Comparison of ENCODE assay signal across 17 cellular contexts in genomic region chr6:38387461-38387860, GRCh38.
A peak's percentile ranks its signal among the peaks of the same experiment; 100 is the strongest.
DNase-seq lines count a peak whose midpoint lies in the region; ATAC-seq and TF ChIP-seq lines count a peak whose summit lies in the region.
"Had no signal": no experiment of that assay in that cellular context is flagged by ENCODE, and none has a peak within 500 bp of the region (broad histone marks: within the 10 kb centered on the region; RNA-seq: fewer than 3 reads in every experiment).

No MANE protein-coding gene starts in this region.

- H3K4me1 ChIP-seq in SK-N-SH (ENCODE audit: control insufficient read depth in 1 of 2, insufficient read depth in 2 of 2, low read depth in 1 of 2, low read length in 1 of 2) (peaks cover 13 to 37% of the 10 kb centered on the region in 2 experiments), adipocyte (ENCODE audit: control insufficient read depth, insufficient read depth, low read length) (peaks cover 41% of the 10 kb centered on the region), fibroblast of lung (ENCODE audit: control insufficient read depth, extremely low read depth, insufficient read depth, low read length) (peaks cover 7% of the 10 kb centered on the region)

- no peaks in the 10 kb centered on the region for H3K27me3 Mint-ChIP-seq in osteocyte (ENCODE audit: unreplicated experiment)
- H3K27me3 Mint-ChIP-seq in stimulated activated naive B cell treated with anti-CD40 and anti-IgM and Interleukin-4, amounts not matched to agents 10 μg/mL and 1 μg/mL and 100 μg/mL, for 72 hours, result no peaks in the 10 kb centered on the region
- H3K27me3 Mint-ChIP-seq: CD4-positive, alpha-beta memory T cell had no signal

- TF ChIP-seq RAD21 in SK-N-SH (IDR thresholded peaks at IDR 0.05; ENCODE audit: low read length), result 0 out of 2 replicates have a peak, but pooled peaks have one; percentile 2

- POLR2A ChIA-PET in SK-N-SH (lab: Yijun Ruan, JAX), result no interaction called here

- H3K27ac Mint-ChIP-seq in osteocyte (ENCODE audit: unreplicated experiment), result peak overlapping the region; percentile 48
- no peak overlapping the region for H3K27ac Mint-ChIP-seq in stimulated activated naive B cell treated with anti-CD40 and anti-IgM and Interleukin-4, amounts not matched to agents 10 μg/mL and 1 μg/mL and 100 μg/mL, for 72 hours
- H3K27ac Mint-ChIP-seq: CD14-positive monocyte; CD4-positive, alpha-beta memory T cell had no signal

- TF ChIP-seq EP300 in SK-N-SH (IDR thresholded peaks at IDR 0.05; ENCODE audit: borderline replicate concordance in 1 of 2, low read depth in 1 of 2, low read length in 1 of 2), result peak in 1 of 2 experiments; percentile 49; a peak in 1 of 4 replicates

- H2AFZ ChIP-seq in SK-N-SH (ENCODE audit: low read depth), result no peak overlapping the region
- H2AFZ ChIP-seq in fibroblast of lung (ENCODE audit: low read length), result no peak overlapping the region

- ATAC-seq in SK-N-SH treated with all-trans-retinoic acid at 6 μM for 48 hours, result no peak
- ATAC-seq in stimulated activated naive B cell treated with anti-CD40 and anti-IgM and Interleukin-4, amounts not matched to agents 10 μg/mL and 1 μg/mL and 100 μg/mL, for 72 hours (replicated peaks), result no peak
- ATAC-seq: A549 had no signal

- H3K4me2 ChIP-seq in SK-N-SH (no peak overlapping the region), fibroblast of lung (ENCODE audit: extremely low read depth, insufficient read depth, low read length) (peak overlapping the region; percentile 7)
- H3K4me2 ChIP-seq: A549 had no signal

- CTCF ChIA-PET in SK-N-SH (lab: Yijun Ruan, JAX), result interaction anchor here (0.8 to 1.0 kb wide), 2 partner anchors 12 to 36 kb away, joined by 3 read pairs; no protein-coding TSS in a partner anchor

- peaks cover 7% of the 10 kb centered on the region for H3F3A ChIP-seq in SK-N-SH (replicated peaks; ENCODE audit: insufficient read depth)

- H3K27ac ChIP-seq in SK-N-SH (ENCODE audit: low read depth in 2 of 2, low read length in 1 of 2), result peak overlapping the region; percentile 34 to 98; a peak in 3 of 4 replicates
- no peak overlapping the region for H3K27ac ChIP-seq in fibroblast of lung (ENCODE audit: insufficient read depth, low read length)
- H3K27ac ChIP-seq: 22Rv1, A549, HL-60 had no signal

- H3K9me3 ChIP-seq in SK-N-SH (no peaks in the 10 kb centered on the region), adipocyte (ENCODE audit: control insufficient read depth, low read length) (no peaks in the 10 kb centered on the region), fibroblast of lung (ENCODE audit: control insufficient read depth, insufficient read depth, low read depth, low read length) (no peaks in the 10 kb centered on the region)
- H3K9me3 ChIP-seq: A549 had no signal

- H3K36me3 ChIP-seq in SK-N-SH (replicated peaks in 1 of 2; ENCODE audit: control insufficient read depth in 1 of 2, insufficient read depth in 2 of 2, low read length in 1 of 2), result no peaks in the 10 kb centered on the region
- H3K36me3 ChIP-seq in adipocyte (ENCODE audit: control insufficient read depth, insufficient read depth, low read length, severe bottlenecking), result no peaks in the 10 kb centered on the region
- H3K36me3 ChIP-seq in fibroblast of lung (ENCODE audit: control insufficient read depth, insufficient read depth, low read length), result no peaks in the 10 kb centered on the region

- no peak overlapping the region for H3K4me3 Mint-ChIP-seq in osteocyte (ENCODE audit: unreplicated experiment)
- no peak overlapping the region for H3K4me3 Mint-ChIP-seq in stimulated activated naive B cell treated with anti-CD40 and anti-IgM and Interleukin-4, amounts not matched to agents 10 μg/mL and 1 μg/mL and 100 μg/mL, for 72 hours
- H3K4me3 Mint-ChIP-seq: CD14-positive monocyte; CD4-positive, alpha-beta memory T cell had no signal

- H3K4me3 ChIP-seq in SK-N-SH (ENCODE audit: low read depth in 2 of 2, low read length in 1 of 2), result no peak overlapping the region
- no peak overlapping the region for H3K4me3 ChIP-seq in adipocyte (ENCODE audit: low read length)
- H3K4me3 ChIP-seq in fibroblast of lung (replicated peaks in 1 of 4; ENCODE audit: control extremely low read depth in 1 of 4, insufficient read depth in 1 of 4, low read depth in 3 of 4, low read length in 4 of 4), result no peak overlapping the region
- H3K4me3 ChIP-seq: A549 had no signal

- H3K79me2 ChIP-seq in SK-N-SH (ENCODE audit: insufficient read depth), result no peaks in the 10 kb centered on the region
- no peaks in the 10 kb centered on the region for H3K79me2 ChIP-seq in fibroblast of lung (ENCODE audit: control insufficient read depth, insufficient read depth, low read length)

- H3K9me3 Mint-ChIP-seq in osteocyte (ENCODE audit: unreplicated experiment), result no peaks in the 10 kb centered on the region
- H3K9me3 Mint-ChIP-seq in stimulated activated naive B cell treated with anti-CD40 and anti-IgM and Interleukin-4, amounts not matched to agents 10 μg/mL and 1 μg/mL and 100 μg/mL, for 72 hours, result no peaks in the 10 kb centered on the region
- H3K9me3 Mint-ChIP-seq: CD14-positive monocyte; CD4-positive, alpha-beta memory T cell had no signal

- peaks cover 21% of the 10 kb centered on the region for H3K4me1 Mint-ChIP-seq in osteocyte (ENCODE audit: unreplicated experiment)
- H3K4me1 Mint-ChIP-seq in stimulated activated naive B cell treated with anti-CD40 and anti-IgM and Interleukin-4, amounts not matched to agents 10 μg/mL and 1 μg/mL and 100 μg/mL, for 72 hours, result peaks cover 8 to 18% of the 10 kb centered on the region in 2 donors
- H3K4me1 Mint-ChIP-seq: CD14-positive monocyte had no signal

- DNase-seq in SK-N-SH (no peak), adipocyte (ENCODE audit: low read depth) (no peak), fibroblast of lung (ENCODE audit: low read depth in 2 of 2) (no peak), osteocyte (ENCODE audit: extremely low spot score, unreplicated experiment) (no peak), C1 segment of cervical spinal cord (lab: John Stamatoyannopoulos, UW) (no peak), middle frontal gyrus (ENCODE audit: extremely low spot score, low spot score) (no peak)
- DNase-seq in stimulated activated naive B cell treated with anti-CD40 and anti-IgM and Interleukin-4, amounts not matched to agents 10 μg/mL and 1 μg/mL and 100 μg/mL, for 72 hours, result no peak
- DNase-seq: CD4-positive, alpha-beta memory T cell; DMS153; DMS79; GOT3; H7 had no signal

- no peak overlapping the region for H3K9ac ChIP-seq in SK-N-SH
- peak overlapping the region; percentile 30 for H3K9ac ChIP-seq in adipocyte (ENCODE audit: low read length)
- no peak overlapping the region for H3K9ac ChIP-seq in fibroblast of lung (ENCODE audit: insufficient read depth, low read length)

- WGBS in SK-N-SH (ENCODE audit: low lambda C conversion rate), result 100% methylated on average over 2 of the region's 2 CpGs

- no peaks in the 10 kb centered on the region for H3K36me3 Mint-ChIP-seq in osteocyte (ENCODE audit: unreplicated experiment)
- H3K36me3 Mint-ChIP-seq in stimulated activated naive B cell treated with anti-CD40 and anti-IgM and Interleukin-4, amounts not matched to agents 10 μg/mL and 1 μg/mL and 100 μg/mL, for 72 hours, result no peaks in the 10 kb centered on the region
- H3K36me3 Mint-ChIP-seq: CD14-positive monocyte; CD4-positive, alpha-beta memory T cell had no signal

- no peak for TF ChIP-seq CTCF in SK-N-SH (IDR thresholded peaks at IDR 0.05)
- no peak for TF ChIP-seq CTCF in fibroblast of lung (conservative IDR thresholded peaks at IDR 0.05 in 1 of 2, IDR thresholded peaks at IDR 0.05 in 1 of 2; ENCODE audit: low read depth in 1 of 2, low read length in 2 of 2)
- no peak for TF ChIP-seq CTCF in osteocyte (IDR thresholded peaks at IDR 0.05)

- H4K20me1 ChIP-seq in SK-N-SH (ENCODE audit: insufficient read depth) (no peaks in the 10 kb centered on the region), fibroblast of lung (ENCODE audit: control insufficient read depth, extremely low read depth, insufficient read depth, low read length) (no peaks in the 10 kb centered on the region)

- H3K27me3 ChIP-seq in SK-N-SH (ENCODE audit: insufficient read depth), result no peaks in the 10 kb centered on the region
- no peaks in the 10 kb centered on the region for H3K27me3 ChIP-seq in adipocyte (replicated peaks; ENCODE audit: control insufficient read depth, insufficient read depth, low read length)
- no peaks in the 10 kb centered on the region for H3K27me3 ChIP-seq in fibroblast of lung (ENCODE audit: control insufficient read depth, insufficient read depth, low read length)

- H3K9me2 ChIP-seq in SK-N-SH, result no peaks in the 10 kb centered on the region

TF ChIP-seq in SK-N-SH, 30 proteins besides CTCF, POLR2A, EP300 and RAD21 (continues in another document):
- TF ChIP-seq RCOR1 (IDR thresholded peaks at IDR 0.05; ENCODE audit: low read length) (no peak), FOSL2 (IDR thresholded peaks at IDR 0.05; ENCODE audit: borderline replicate concordance, low read depth) (no peak), ELF1 (IDR thresholded peaks at IDR 0.05) (no peak), MXI1 (IDR thresholded peaks at IDR 0.05; ENCODE audit: low read depth, low read length) (no peak), TAF1 (IDR thresholded peaks at IDR 0.05; ENCODE audit: borderline replicate concordance, low read depth, low read length) (no peak)
- TF ChIP-seq, protein P1, sequence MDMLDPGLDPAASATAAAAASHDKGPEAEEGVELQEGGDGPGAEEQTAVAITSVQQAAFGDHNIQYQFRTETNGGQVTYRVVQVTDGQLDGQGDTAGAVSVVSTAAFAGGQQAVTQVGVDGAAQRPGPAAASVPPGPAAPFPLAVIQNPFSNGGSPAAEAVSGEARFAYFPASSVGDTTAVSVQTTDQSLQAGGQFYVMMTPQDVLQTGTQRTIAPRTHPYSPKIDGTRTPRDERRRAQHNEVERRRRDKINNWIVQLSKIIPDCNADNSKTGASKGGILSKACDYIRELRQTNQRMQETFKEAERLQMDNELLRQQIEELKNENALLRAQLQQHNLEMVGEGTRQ (IDR thresholded peaks at IDR 0.05; ENCODE audit: borderline replicate concordance, low read depth, low read length), result no peak

TF ChIP-seq in SK-N-SH treated with all-trans-retinoic acid at 6 μM for 48 hours, 23 proteins besides CTCF, POLR2A, EP300 and RAD21:
- no peak for TF ChIP-seq ZFP30 (CRISPR knock-in tag; IDR thresholded peaks at IDR 0.05)
- TF ChIP-seq ZNF8 (CRISPR knock-in tag; IDR thresholded peaks at IDR 0.05), result no peak
- no peak for TF ChIP-seq TCF4 (CRISPR knock-in tag; IDR thresholded peaks at IDR 0.05; ENCODE audit: borderline replicate concordance)
- no peak for TF ChIP-seq RARB (CRISPR knock-in tag; IDR thresholded peaks at IDR 0.05)
